Comparison of ENCODE assay signal across 14 cellular contexts in genomic region chr20:51860015-51860882, GRCh38. TPM values are rescaled to one million over a fixed set of nuclear protein-coding genes. Genes with fewer than 3 reads are reported as not detected.
DNase-seq lines count a peak whose midpoint lies in the region; ATAC-seq and TF ChIP-seq lines count a peak whose summit lies in the region.
"Had no signal": no experiment of that assay in that cellular context is flagged by ENCODE, and none has a peak within 500 bp of the region (broad histone marks: within the 10 kb centered on the region; RNA-seq: fewer than 3 reads in every experiment).

No MANE protein-coding gene starts in this region.

- H3K4me3 ChIP-seq in AG09309 (ENCODE audit: control insufficient read depth, low read depth, low read length) (no peak overlapping the region; the same call in 1 of the 2 replicates), HUES6 (ENCODE audit: low read depth, low read length) (no peak overlapping the region), brain microvascular endothelial cell (ENCODE audit: low read depth, low read length) (no peak overlapping the region), mucosa of descending colon (no peak overlapping the region)
- H3K4me3 ChIP-seq: vagina had no signal

- TF ChIP-seq CTCF in AG09309 (IDR thresholded peaks at IDR 0.05; ENCODE audit: control insufficient read depth, insufficient read depth, low read depth, low read length, missing control alignments): no peak
- no peak for TF ChIP-seq CTCF in brain microvascular endothelial cell (IDR thresholded peaks at IDR 0.05; ENCODE audit: low read depth, low read length, missing control alignments)
- no peak for TF ChIP-seq CTCF in mucosa of descending colon (IDR thresholded peaks at IDR 0.05)

- peak overlapping the region; percentile 58 for H3K9ac ChIP-seq in HUES6 (ENCODE audit: low read length)

- in situ Hi-C loops in brain microvascular endothelial cell (cut with HindIII; ENCODE audit: low pct_ligation_motif_present, low sequenced_read_pairs): no loop called here

- peak overlapping the region; percentile 31; the same call in 1 of the 2 replicates for H3K27ac ChIP-seq in HUES6 (ENCODE audit: low read depth, low read length)
- peak overlapping the region; percentile 69 for H3K27ac ChIP-seq in brain microvascular endothelial cell
- H3K27ac ChIP-seq: vagina had no signal

- ATAC-seq in mucosa of descending colon (peak; percentile 97), HG02885 (IDR thresholded peaks at IDR 0.05; ENCODE audit: poor library complexity, unreplicated experiment) (no peak)
- ATAC-seq: activated CD4-positive, alpha-beta T cell treated with anti-CD3 and anti-CD28 coated beads for 36 hours had no signal

- intact Hi-C loops in mucosa of descending colon (cut with DNase I, micrococcal nuclease): no loop called here

- H3K4me1 ChIP-seq in HUES6 (ENCODE audit: control insufficient read depth, insufficient read depth, low read length): peaks cover 13% of the 10 kb centered on the region
- peaks cover 14% of the 10 kb centered on the region for H3K4me1 ChIP-seq in mucosa of descending colon (ENCODE audit: low read depth)
- H3K4me1 ChIP-seq: vagina had no signal

- DNase-seq in AG09309 (ENCODE audit: low read depth) (peak; percentile 88), brain microvascular endothelial cell (peak; percentile 39), mucosa of descending colon (peak; percentile 53 to 70 (median 68)), kidney tubule cell (ENCODE audit: low spot score) (no peak), globus pallidus (ENCODE audit: low spot score) (no peak), mesenteric fat pad (ENCODE audit: low spot score) (no peak)
- DNase-seq: activated CD4-positive, alpha-beta T cell treated with anti-CD3 and anti-CD28 coated beads for 36 hours; naive B cell; NCI-H1417 treated with DMSO at 0.1 percent for 48 hours; stimulated activated CD8-positive, alpha-beta memory T cell treated with anti-CD3 and anti-CD28 coated beads, Interleukin-4, amount 100 ng/mL, for 48 hours had no signal

- H3K27me3 ChIP-seq in HUES6 (ENCODE audit: control insufficient read depth, insufficient read depth, low read length): no peaks in the 10 kb centered on the region
- no peaks in the 10 kb centered on the region for H3K27me3 ChIP-seq in brain microvascular endothelial cell (replicated peaks)
- H3K27me3 ChIP-seq: vagina had no signal

- no peaks in the 10 kb centered on the region for H3K36me3 ChIP-seq in HUES6 (ENCODE audit: control insufficient read depth, insufficient read depth, low read length)
- no peaks in the 10 kb centered on the region for H3K36me3 ChIP-seq in brain microvascular endothelial cell (replicated peaks)
- H3K36me3 ChIP-seq in mucosa of descending colon (ENCODE audit: low read depth): no peaks in the 10 kb centered on the region
- H3K36me3 ChIP-seq: vagina had no signal

- H3K9me3 ChIP-seq in HUES6 (ENCODE audit: control insufficient read depth, insufficient read depth, low read depth, low read length) (no peaks in the 10 kb centered on the region), mucosa of descending colon (no peaks in the 10 kb centered on the region)
- H3K9me3 ChIP-seq: vagina had no signal

RNA-seq across cellular contexts. Expression of gene SALL4, which starts 57.9 kb away (rescaled TPM):
- under 1 TPM in 2 of 3 donors, not detected in 1; 0.05 to 0.41 TPM for total RNA-seq in mucosa of descending colon
- 0.16 TPM for total RNA-seq in mesenteric fat pad
- total RNA-seq: B cell, vagina had no signal

Comparison
In these comparisons a context has a peak if more than half of its experiments do, and no peak if none do; other contexts are left out.
1. DNase-seq: peak in AG09309 (single experiment), brain microvascular endothelial cell (single experiment) and mucosa of descending colon (3 of 3); none in kidney tubule cell (single experiment), globus pallidus (single experiment) and mesenteric fat pad (single experiment).